In the genomic region with DNA sequence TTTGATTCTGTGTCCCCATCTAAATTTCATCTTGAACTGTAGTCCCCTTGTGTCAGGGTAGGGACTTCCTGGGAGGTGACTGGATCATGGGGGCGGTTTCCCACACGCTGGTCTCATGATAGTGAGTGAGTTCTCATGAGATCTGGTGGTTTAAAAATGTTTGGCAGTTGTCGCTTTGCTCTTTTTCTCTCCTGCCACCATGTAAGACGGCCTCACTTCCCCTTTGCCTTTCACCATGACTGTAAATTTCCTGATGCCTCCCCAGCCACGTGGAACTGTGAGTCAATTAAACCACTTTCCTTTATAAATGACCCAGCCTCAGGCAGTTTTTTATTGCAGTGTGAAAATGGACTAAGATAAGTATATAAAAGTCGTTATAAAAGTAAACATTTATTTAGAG, we compare ENCODE assay signal across 1 cellular context.
TF ChIP-seq lines count a peak whose summit lies in the region.

No MANE protein-coding gene starts in this region.

TF ChIP-seq in K562, 482 proteins besides CTCF, POLR2A, EP300 and RAD21 (continued from another document and continues in another):
- TF ChIP-seq, protein P1, sequence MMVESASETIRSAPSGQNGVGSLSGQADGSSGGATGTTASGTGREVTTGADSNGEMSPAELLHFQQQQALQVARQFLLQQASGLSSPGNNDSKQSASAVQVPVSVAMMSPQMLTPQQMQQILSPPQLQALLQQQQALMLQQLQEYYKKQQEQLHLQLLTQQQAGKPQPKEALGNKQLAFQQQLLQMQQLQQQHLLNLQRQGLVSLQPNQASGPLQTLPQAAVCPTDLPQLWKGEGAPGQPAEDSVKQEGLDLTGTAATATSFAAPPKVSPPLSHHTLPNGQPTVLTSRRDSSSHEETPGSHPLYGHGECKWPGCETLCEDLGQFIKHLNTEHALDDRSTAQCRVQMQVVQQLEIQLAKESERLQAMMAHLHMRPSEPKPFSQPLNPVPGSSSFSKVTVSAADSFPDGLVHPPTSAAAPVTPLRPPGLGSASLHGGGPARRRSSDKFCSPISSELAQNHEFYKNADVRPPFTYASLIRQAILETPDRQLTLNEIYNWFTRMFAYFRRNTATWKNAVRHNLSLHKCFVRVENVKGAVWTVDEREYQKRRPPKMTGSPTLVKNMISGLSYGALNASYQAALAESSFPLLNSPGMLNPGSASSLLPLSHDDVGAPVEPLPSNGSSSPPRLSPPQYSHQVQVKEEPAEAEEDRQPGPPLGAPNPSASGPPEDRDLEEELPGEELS (CRISPR knock-in tag; IDR thresholded peaks at IDR 0.05; ENCODE audit: borderline replicate concordance) = no peak
- TF ChIP-seq CBX1 (IDR thresholded peaks at IDR 0.05; ENCODE audit: low read depth) (no peak), EGR1 (conservative IDR thresholded peaks at IDR 0.05) (peak; percentile 70), SMAD3 (CRISPR knock-in tag; conservative IDR thresholded peaks at IDR 0.05) (no peak), PCBP1 (IDR thresholded peaks at IDR 0.05; ENCODE audit: low read depth, low read length, poor library complexity, severe bottlenecking) (no peak), KLF6 (CRISPR knock-in tag; IDR thresholded peaks at IDR 0.05; ENCODE audit: borderline replicate concordance) (no peak), ZFP30 (CRISPR knock-in tag; IDR thresholded peaks at IDR 0.05; ENCODE audit: borderline replicate concordance) (no peak), NFRKB (IDR thresholded peaks at IDR 0.05; ENCODE audit: low read depth) (no peak), ZNF316 (IDR thresholded peaks at IDR 0.05) (no peak), POLR2B (IDR thresholded peaks at IDR 0.05; ENCODE audit: low read depth, partially characterized antibody) (no peak), NCOR1 (IDR thresholded peaks at IDR 0.05) (no peak), SMARCB1 (IDR thresholded peaks at IDR 0.05; ENCODE audit: insufficient read length, low read depth) (no peak), ELF4 (CRISPR knock-in tag; IDR thresholded peaks at IDR 0.05) (no peak), ZEB2 (IDR thresholded peaks at IDR 0.05) (no peak)
- TF ChIP-seq, protein P2, sequence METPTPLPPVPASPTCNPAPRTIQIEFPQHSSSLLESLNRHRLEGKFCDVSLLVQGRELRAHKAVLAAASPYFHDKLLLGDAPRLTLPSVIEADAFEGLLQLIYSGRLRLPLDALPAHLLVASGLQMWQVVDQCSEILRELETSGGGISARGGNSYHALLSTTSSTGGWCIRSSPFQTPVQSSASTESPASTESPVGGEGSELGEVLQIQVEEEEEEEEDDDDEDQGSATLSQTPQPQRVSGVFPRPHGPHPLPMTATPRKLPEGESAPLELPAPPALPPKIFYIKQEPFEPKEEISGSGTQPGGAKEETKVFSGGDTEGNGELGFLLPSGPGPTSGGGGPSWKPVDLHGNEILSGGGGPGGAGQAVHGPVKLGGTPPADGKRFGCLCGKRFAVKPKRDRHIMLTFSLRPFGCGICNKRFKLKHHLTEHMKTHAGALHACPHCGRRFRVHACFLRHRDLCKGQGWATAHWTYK (CRISPR knock-in tag; IDR thresholded peaks at IDR 0.05) = no peak
- TF ChIP-seq, protein P3, sequence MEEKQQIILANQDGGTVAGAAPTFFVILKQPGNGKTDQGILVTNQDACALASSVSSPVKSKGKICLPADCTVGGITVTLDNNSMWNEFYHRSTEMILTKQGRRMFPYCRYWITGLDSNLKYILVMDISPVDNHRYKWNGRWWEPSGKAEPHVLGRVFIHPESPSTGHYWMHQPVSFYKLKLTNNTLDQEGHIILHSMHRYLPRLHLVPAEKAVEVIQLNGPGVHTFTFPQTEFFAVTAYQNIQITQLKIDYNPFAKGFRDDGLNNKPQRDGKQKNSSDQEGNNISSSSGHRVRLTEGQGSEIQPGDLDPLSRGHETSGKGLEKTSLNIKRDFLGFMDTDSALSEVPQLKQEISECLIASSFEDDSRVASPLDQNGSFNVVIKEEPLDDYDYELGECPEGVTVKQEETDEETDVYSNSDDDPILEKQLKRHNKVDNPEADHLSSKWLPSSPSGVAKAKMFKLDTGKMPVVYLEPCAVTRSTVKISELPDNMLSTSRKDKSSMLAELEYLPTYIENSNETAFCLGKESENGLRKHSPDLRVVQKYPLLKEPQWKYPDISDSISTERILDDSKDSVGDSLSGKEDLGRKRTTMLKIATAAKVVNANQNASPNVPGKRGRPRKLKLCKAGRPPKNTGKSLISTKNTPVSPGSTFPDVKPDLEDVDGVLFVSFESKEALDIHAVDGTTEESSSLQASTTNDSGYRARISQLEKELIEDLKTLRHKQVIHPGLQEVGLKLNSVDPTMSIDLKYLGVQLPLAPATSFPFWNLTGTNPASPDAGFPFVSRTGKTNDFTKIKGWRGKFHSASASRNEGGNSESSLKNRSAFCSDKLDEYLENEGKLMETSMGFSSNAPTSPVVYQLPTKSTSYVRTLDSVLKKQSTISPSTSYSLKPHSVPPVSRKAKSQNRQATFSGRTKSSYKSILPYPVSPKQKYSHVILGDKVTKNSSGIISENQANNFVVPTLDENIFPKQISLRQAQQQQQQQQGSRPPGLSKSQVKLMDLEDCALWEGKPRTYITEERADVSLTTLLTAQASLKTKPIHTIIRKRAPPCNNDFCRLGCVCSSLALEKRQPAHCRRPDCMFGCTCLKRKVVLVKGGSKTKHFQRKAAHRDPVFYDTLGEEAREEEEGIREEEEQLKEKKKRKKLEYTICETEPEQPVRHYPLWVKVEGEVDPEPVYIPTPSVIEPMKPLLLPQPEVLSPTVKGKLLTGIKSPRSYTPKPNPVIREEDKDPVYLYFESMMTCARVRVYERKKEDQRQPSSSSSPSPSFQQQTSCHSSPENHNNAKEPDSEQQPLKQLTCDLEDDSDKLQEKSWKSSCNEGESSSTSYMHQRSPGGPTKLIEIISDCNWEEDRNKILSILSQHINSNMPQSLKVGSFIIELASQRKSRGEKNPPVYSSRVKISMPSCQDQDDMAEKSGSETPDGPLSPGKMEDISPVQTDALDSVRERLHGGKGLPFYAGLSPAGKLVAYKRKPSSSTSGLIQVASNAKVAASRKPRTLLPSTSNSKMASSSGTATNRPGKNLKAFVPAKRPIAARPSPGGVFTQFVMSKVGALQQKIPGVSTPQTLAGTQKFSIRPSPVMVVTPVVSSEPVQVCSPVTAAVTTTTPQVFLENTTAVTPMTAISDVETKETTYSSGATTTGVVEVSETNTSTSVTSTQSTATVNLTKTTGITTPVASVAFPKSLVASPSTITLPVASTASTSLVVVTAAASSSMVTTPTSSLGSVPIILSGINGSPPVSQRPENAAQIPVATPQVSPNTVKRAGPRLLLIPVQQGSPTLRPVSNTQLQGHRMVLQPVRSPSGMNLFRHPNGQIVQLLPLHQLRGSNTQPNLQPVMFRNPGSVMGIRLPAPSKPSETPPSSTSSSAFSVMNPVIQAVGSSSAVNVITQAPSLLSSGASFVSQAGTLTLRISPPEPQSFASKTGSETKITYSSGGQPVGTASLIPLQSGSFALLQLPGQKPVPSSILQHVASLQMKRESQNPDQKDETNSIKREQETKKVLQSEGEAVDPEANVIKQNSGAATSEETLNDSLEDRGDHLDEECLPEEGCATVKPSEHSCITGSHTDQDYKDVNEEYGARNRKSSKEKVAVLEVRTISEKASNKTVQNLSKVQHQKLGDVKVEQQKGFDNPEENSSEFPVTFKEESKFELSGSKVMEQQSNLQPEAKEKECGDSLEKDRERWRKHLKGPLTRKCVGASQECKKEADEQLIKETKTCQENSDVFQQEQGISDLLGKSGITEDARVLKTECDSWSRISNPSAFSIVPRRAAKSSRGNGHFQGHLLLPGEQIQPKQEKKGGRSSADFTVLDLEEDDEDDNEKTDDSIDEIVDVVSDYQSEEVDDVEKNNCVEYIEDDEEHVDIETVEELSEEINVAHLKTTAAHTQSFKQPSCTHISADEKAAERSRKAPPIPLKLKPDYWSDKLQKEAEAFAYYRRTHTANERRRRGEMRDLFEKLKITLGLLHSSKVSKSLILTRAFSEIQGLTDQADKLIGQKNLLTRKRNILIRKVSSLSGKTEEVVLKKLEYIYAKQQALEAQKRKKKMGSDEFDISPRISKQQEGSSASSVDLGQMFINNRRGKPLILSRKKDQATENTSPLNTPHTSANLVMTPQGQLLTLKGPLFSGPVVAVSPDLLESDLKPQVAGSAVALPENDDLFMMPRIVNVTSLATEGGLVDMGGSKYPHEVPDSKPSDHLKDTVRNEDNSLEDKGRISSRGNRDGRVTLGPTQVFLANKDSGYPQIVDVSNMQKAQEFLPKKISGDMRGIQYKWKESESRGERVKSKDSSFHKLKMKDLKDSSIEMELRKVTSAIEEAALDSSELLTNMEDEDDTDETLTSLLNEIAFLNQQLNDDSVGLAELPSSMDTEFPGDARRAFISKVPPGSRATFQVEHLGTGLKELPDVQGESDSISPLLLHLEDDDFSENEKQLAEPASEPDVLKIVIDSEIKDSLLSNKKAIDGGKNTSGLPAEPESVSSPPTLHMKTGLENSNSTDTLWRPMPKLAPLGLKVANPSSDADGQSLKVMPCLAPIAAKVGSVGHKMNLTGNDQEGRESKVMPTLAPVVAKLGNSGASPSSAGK (IDR thresholded peaks at IDR 0.05) = peak; percentile 59
- TF ChIP-seq, protein P4, sequence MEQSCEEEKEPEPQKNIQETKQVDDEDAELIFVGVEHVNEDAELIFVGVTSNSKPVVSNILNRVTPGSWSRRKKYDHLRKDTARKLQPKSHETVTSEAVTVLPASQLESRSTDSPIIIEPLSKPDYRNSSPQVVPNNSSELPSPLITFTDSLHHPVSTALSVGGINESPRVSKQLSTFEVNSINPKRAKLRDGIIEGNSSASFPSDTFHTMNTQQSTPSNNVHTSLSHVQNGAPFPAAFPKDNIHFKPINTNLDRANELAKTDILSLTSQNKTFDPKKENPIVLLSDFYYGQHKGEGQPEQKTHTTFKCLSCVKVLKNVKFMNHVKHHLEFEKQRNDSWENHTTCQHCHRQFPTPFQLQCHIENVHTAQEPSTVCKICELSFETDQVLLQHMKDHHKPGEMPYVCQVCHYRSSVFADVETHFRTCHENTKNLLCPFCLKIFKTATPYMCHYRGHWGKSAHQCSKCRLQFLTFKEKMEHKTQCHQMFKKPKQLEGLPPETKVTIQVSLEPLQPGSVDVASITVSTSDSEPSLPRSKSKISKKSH (CRISPR knock-in tag; IDR thresholded peaks at IDR 0.05) = no peak
- TF ChIP-seq, protein P5, sequence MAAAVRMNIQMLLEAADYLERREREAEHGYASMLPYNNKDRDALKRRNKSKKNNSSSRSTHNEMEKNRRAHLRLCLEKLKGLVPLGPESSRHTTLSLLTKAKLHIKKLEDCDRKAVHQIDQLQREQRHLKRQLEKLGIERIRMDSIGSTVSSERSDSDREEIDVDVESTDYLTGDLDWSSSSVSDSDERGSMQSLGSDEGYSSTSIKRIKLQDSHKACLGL (CRISPR knock-in tag; IDR thresholded peaks at IDR 0.05; ENCODE audit: borderline replicate concordance, poor library complexity, severe bottlenecking) = no peak
- TF ChIP-seq, protein P6, sequence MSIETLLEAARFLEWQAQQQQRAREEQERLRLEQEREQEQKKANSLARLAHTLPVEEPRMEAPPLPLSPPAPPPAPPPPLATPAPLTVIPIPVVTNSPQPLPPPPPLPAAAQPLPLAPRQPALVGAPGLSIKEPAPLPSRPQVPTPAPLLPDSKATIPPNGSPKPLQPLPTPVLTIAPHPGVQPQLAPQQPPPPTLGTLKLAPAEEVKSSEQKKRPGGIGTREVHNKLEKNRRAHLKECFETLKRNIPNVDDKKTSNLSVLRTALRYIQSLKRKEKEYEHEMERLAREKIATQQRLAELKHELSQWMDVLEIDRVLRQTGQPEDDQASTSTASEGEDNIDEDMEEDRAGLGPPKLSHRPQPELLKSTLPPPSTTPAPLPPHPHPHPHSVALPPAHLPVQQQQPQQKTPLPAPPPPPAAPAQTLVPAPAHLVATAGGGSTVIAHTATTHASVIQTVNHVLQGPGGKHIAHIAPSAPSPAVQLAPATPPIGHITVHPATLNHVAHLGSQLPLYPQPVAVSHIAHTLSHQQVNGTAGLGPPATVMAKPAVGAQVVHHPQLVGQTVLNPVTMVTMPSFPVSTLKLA (conservative IDR thresholded peaks at IDR 0.05) = peak in 1 of 2 experiments; percentile 34; a peak in 1 of 4 replicates
- TF ChIP-seq, protein P7, sequence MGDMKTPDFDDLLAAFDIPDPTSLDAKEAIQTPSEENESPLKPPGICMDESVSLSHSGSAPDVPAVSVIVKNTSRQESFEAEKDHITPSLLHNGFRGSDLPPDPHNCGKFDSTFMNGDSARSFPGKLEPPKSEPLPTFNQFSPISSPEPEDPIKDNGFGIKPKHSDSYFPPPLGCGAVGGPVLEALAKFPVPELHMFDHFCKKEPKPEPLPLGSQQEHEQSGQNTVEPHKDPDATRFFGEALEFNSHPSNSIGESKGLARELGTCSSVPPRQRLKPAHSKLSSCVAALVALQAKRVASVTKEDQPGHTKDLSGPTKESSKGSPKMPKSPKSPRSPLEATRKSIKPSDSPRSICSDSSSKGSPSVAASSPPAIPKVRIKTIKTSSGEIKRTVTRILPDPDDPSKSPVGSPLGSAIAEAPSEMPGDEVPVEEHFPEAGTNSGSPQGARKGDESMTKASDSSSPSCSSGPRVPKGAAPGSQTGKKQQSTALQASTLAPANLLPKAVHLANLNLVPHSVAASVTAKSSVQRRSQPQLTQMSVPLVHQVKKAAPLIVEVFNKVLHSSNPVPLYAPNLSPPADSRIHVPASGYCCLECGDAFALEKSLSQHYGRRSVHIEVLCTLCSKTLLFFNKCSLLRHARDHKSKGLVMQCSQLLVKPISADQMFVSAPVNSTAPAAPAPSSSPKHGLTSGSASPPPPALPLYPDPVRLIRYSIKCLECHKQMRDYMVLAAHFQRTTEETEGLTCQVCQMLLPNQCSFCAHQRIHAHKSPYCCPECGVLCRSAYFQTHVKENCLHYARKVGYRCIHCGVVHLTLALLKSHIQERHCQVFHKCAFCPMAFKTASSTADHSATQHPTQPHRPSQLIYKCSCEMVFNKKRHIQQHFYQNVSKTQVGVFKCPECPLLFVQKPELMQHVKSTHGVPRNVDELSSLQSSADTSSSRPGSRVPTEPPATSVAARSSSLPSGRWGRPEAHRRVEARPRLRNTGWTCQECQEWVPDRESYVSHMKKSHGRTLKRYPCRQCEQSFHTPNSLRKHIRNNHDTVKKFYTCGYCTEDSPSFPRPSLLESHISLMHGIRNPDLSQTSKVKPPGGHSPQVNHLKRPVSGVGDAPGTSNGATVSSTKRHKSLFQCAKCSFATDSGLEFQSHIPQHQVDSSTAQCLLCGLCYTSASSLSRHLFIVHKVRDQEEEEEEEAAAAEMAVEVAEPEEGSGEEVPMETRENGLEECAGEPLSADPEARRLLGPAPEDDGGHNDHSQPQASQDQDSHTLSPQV (IDR thresholded peaks at IDR 0.05) = peak; percentile 63; the same call in 1 of the 2 replicates
- TF ChIP-seq, protein P8, sequence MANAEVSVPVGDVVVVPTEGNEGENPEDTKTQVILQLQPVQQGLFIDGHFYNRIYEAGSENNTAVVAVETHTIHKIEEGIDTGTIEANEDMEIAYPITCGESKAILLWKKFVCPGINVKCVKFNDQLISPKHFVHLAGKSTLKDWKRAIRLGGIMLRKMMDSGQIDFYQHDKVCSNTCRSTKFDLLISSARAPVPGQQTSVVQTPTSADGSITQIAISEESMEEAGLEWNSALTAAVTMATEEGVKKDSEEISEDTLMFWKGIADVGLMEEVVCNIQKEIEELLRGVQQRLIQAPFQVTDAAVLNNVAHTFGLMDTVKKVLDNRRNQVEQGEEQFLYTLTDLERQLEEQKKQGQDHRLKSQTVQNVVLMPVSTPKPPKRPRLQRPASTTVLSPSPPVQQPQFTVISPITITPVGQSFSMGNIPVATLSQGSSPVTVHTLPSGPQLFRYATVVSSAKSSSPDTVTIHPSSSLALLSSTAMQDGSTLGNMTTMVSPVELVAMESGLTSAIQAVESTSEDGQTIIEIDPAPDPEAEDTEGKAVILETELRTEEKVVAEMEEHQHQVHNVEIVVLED (CRISPR knock-in tag; IDR thresholded peaks at IDR 0.05) = no peak
